Comparison of ENCODE assay signal across 11 cellular contexts in genomic region chr10:7445474-7446135, GRCh38. TPM values are rescaled to one million over a fixed set of nuclear protein-coding genes. Genes with fewer than 3 reads are reported as not detected.
DNase-seq lines count a peak whose midpoint lies in the region; ATAC-seq and TF ChIP-seq lines count a peak whose summit lies in the region.
"Had no signal": no experiment of that assay in that cellular context is flagged by ENCODE, and none has a peak within 500 bp of the region (broad histone marks: within the 10 kb centered on the region; RNA-seq: fewer than 3 reads in every experiment).

No MANE protein-coding gene starts in this region.

- no peak for TF ChIP-seq CTCF in tibial nerve (IDR thresholded peaks at IDR 0.05)

- no peak for TF ChIP-seq EP300 in tibial nerve (IDR thresholded peaks at IDR 0.05)

- WGBS in tibial nerve, 2 donors: 71 to 81% methylated on average over 7 of the region's 7 CpGs

- no peak overlapping the region for H3K4me3 ChIP-seq in tibial nerve
- H3K4me3 ChIP-seq: heart left ventricle had no signal

- peaks cover 0 to 9% of the 10 kb centered on the region in 2 donors for H3K27me3 ChIP-seq in tibial nerve

- DNase-seq in memory B cell (ENCODE audit: low spot score in 2 of 2) (peak in 1 of 2 donors; percentile 8), tibial nerve (ENCODE audit: low spot score in 2 of 2) (no peak), NCI-H1105 treated with DMSO at 0.1 percent for 48 hours (lab: John Stamatoyannopoulos, UW) (no peak), NCI-H1092 (lab: John Stamatoyannopoulos, UW) (no peak), NCI-H1417 treated with DMSO at 0.1 percent for 48 hours (lab: John Stamatoyannopoulos, UW) (no peak)
- DNase-seq: heart left ventricle, NCI-H187 treated with DMSO at 0.1 percent for 48 hours had no signal

- H3K27ac Mint-ChIP-seq in memory B cell: peak overlapping the region; percentile 78
- H3K27ac Mint-ChIP-seq: nephron had no signal

- no peak for TF ChIP-seq POLR2A in tibial nerve (IDR thresholded peaks at IDR 0.05)

- peaks cover 0 to 16% (median 0%) of the 10 kb centered on the region in 4 donors for H3K4me1 ChIP-seq in tibial nerve

- peaks cover 0 to 19% (median 6%) of the 10 kb centered on the region in 4 donors for H3K9me3 ChIP-seq in tibial nerve

- peaks cover 26% of the 10 kb centered on the region for H3K4me1 Mint-ChIP-seq in memory B cell

- peak overlapping the region; percentile 58 for H3K4me3 Mint-ChIP-seq in memory B cell
- H3K4me3 Mint-ChIP-seq: nephron had no signal

- H3K27ac ChIP-seq in tibial nerve: no peak overlapping the region

- H3K9me3 Mint-ChIP-seq in memory B cell: peaks cover 5% of the 10 kb centered on the region

- H3K36me3 ChIP-seq in tibial nerve: no peaks in the 10 kb centered on the region
- H3K36me3 ChIP-seq: heart left ventricle had no signal

- H3K27me3 Mint-ChIP-seq in memory B cell: no peaks in the 10 kb centered on the region

- peaks cover 4% of the 10 kb centered on the region for H3K36me3 Mint-ChIP-seq in memory B cell

- ATAC-seq in GM18520 (IDR thresholded peaks at IDR 0.05; ENCODE audit: unreplicated experiment): peak; percentile 92
- ATAC-seq in GM21723 (IDR thresholded peaks at IDR 0.05; ENCODE audit: unreplicated experiment): peak; percentile 89
- peak; percentile 63 for ATAC-seq in HG03469 (IDR thresholded peaks at IDR 0.05; ENCODE audit: unreplicated experiment)
- peak; percentile 85 for ATAC-seq in memory B cell (ENCODE audit: low read depth)

RNA-seq across cellular contexts. Expression of gene SFMBT2, which starts 34.8 kb away (rescaled TPM):
- 10 to 100 TPM; 10.2 to 24.0 (median 15.4) TPM for total RNA-seq in tibial nerve
